Comparison of ENCODE assay signal across 8 cellular contexts in the genomic region with DNA sequence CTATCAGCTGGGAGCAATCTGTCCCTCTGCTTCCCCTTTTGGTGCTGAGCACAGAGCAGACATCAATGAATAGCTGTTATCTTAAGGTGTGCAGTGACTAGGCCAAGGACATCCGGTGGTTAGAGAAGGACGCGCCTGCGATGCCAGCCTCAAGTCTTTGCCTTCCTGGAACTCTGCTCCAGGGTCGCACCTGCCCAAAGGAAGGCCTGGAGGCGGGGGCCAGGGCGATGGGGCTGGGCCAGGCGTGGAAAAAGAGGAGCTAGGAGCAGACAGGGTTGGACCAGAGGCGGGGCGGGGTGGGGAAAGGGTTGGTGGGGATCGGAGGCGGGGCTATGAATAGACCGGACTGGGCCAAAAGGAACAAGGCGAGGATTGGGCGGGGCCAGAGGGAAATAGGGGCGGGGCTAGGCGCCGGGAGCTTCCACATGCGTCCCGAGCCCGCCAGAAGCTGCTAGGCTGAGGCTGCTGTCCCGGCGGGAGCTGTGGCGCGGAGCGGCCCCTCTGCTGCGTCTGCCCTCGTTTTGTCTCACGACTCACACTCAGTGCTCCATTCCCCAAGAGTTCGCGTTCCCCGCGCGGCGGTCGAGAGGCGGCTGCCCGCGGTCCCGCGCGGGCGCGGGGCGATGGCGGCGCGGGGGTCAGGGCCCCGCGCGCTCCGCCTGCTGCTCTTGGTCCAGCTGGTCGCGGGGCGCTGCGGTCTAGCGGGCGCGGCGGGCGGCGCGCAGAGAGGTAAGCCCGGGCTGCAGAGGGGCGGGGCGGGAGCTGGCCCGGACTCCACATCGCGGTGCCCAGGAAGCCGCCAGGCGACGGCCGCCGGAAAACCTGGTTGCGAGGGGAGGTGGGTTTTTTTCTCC. TPM values are rescaled to one million over a fixed set of nuclear protein-coding genes. Genes with fewer than 3 reads are reported as not detected.
DNase-seq lines count a peak whose midpoint lies in the region; ATAC-seq lines count a peak whose summit lies in the region.

CHRNA5 (plus strand) TSS at position 424 of the 854 bp plus-strand sequence; CDS start at position 624, 200 bp downstream.

- peaks cover 21% of the 10 kb centered on the region for H3K4me1 Mint-ChIP-seq in activated CD8-positive, alpha-beta T cell treated with anti-CD3 and anti-CD28 coated beads, Interleukin-2, amount 10 ng/mL, durations not matched to agents 7 days and 5 days (ENCODE audit: low read depth)

- H3K4me1 ChIP-seq in BLaER1 (peaks cover 31% of the 10 kb centered on the region), endocrine pancreas (ENCODE audit: control insufficient read depth, insufficient read depth, low read length) (peaks cover 5% of the 10 kb centered on the region)

- no peaks in the 10 kb centered on the region for H3K36me3 Mint-ChIP-seq in activated CD8-positive, alpha-beta T cell treated with anti-CD3 and anti-CD28 coated beads, Interleukin-2, amount 10 ng/mL, durations not matched to agents 7 days and 5 days (ENCODE audit: low read depth)

- H3K9me3 ChIP-seq in BLaER1 (no peaks in the 10 kb centered on the region), endocrine pancreas (ENCODE audit: control insufficient read depth, low read length) (no peaks in the 10 kb centered on the region)

- no peaks in the 10 kb centered on the region for H3K9me3 Mint-ChIP-seq in activated CD8-positive, alpha-beta T cell treated with anti-CD3 and anti-CD28 coated beads, Interleukin-2, amount 10 ng/mL, durations not matched to agents 7 days and 5 days (ENCODE audit: insufficient read depth)

- H3K27ac Mint-ChIP-seq in activated CD8-positive, alpha-beta T cell treated with anti-CD3 and anti-CD28 coated beads, Interleukin-2, amount 10 ng/mL, durations not matched to agents 7 days and 5 days = peak within 1 kb of the TSS; percentile 75

- peaks cover 27% of the 10 kb centered on the region for H3K27me3 Mint-ChIP-seq in activated CD8-positive, alpha-beta T cell treated with anti-CD3 and anti-CD28 coated beads, Interleukin-2, amount 10 ng/mL, durations not matched to agents 7 days and 5 days (ENCODE audit: low read depth)

- POLR2A ChIA-PET in activated CD8-positive, alpha-beta T cell treated with anti-CD3 and anti-CD28 coated beads, Interleukin-2, amount 10 ng/mL, durations not matched to agents 7 days and 5 days (lab: Charles Lee) = interaction anchor here (1.0 to 3.3 kb wide), 4 partner anchors 13 to 25 kb away, joined by 3 to 20 read pairs (median 4); partner anchors contain the start of gene PSMA4

- peak within 1 kb of the TSS; percentile 87 for H3K4me2 ChIP-seq in BLaER1

- peak; percentile 88 for DNase-seq in HK-2 (ENCODE audit: unreplicated experiment)
- DNase-seq in NCI-H82 (lab: John Stamatoyannopoulos, UW) = peak; percentile 97
- peak; percentile 41 for DNase-seq in activated CD8-positive, alpha-beta T cell treated with anti-CD3 and anti-CD28 coated beads, Interleukin-2, amount 10 ng/mL, durations not matched to agents 7 days and 5 days
- peak; percentile 90 for DNase-seq in mucosa of gallbladder (ENCODE audit: low spot score)
- peak; percentile 94 for DNase-seq in stimulated activated CD8-positive, alpha-beta memory T cell treated with anti-CD3 and anti-CD28 coated beads, Interleukin-4, amount 100 ng/mL, for 48 hours

- CTCF ChIA-PET in activated CD8-positive, alpha-beta T cell treated with anti-CD3 and anti-CD28 coated beads, Interleukin-2, amount 10 ng/mL, durations not matched to agents 7 days and 5 days (lab: Charles Lee) = interaction anchor here (0.5 to 1.9 kb wide), 9 partner anchors 13 to 266 kb away, joined by 3 to 8 read pairs (median 4); partner anchors contain the start of genes PSMA4 and SKIC8

- H3K4me3 ChIP-seq in BLaER1 = peak within 1 kb of the TSS; percentile 91
- peak within 1 kb of the TSS; percentile 52 for H3K4me3 ChIP-seq in endocrine pancreas (ENCODE audit: control insufficient read depth, insufficient read depth, low read length)

- no peaks in the 10 kb centered on the region for H3K36me3 ChIP-seq in BLaER1
- H3K36me3 ChIP-seq in endocrine pancreas (ENCODE audit: control insufficient read depth, insufficient read depth, low read length) = no peaks in the 10 kb centered on the region

- H4K20me1 ChIP-seq in BLaER1 = peaks cover 2% of the 10 kb centered on the region; the same call in 1 of the 2 replicates

- peak; percentile 64 for ATAC-seq in GM19351 (IDR thresholded peaks at IDR 0.05; ENCODE audit: unreplicated experiment)
- peak; percentile 79 for ATAC-seq in activated CD8-positive, alpha-beta T cell treated with anti-CD3 and anti-CD28 coated beads, Interleukin-2, amount 10 ng/mL, durations not matched to agents 7 days and 5 days

- H3K27ac ChIP-seq in BLaER1 = peak within 1 kb of the TSS; percentile 82

- H3K4me3 Mint-ChIP-seq in activated CD8-positive, alpha-beta T cell treated with anti-CD3 and anti-CD28 coated beads, Interleukin-2, amount 10 ng/mL, durations not matched to agents 7 days and 5 days = peak within 1 kb of the TSS; percentile 82

- H3K9ac ChIP-seq in BLaER1 (peak within 1 kb of the TSS; percentile 89), endocrine pancreas (ENCODE audit: control insufficient read depth, insufficient read depth, low read length) (peak within 1 kb of the TSS; percentile 3)

- no peaks in the 10 kb centered on the region for H3K27me3 ChIP-seq in BLaER1
- H3K27me3 ChIP-seq in endocrine pancreas (ENCODE audit: control insufficient read depth, insufficient read depth, low read length) = no peaks in the 10 kb centered on the region

RNA-seq across cellular contexts. Expression of gene CHRNA5, which starts in this region (rescaled TPM):
- total RNA-seq in activated CD8-positive, alpha-beta T cell treated with anti-CD3 and anti-CD28 coated beads, Interleukin-2, amount 10 ng/mL, durations not matched to agents 7 days and 5 days = 1 to 10 TPM; 2.1 to 2.7 TPM
- 20.3 TPM for total RNA-seq in mucosa of gallbladder

Comparison
In these comparisons a context has a peak if more than half of its experiments do, and no peak if none do; other contexts are left out.
1. Peak in every context shown above with its lines: DNase-seq, ATAC-seq, H3K4me3 ChIP-seq and H3K27ac ChIP-seq.
2. DNase-seq: peak in every context shown above with its lines; median percentile 97 in NCI-H82; 94 in stimulated activated CD8-positive, alpha-beta memory T cell treated with anti-CD3 and anti-CD28 coated beads, Interleukin-4, amount 100 ng/mL, for 48 hours; 90 in mucosa of gallbladder; 88 in HK-2; 41 in activated CD8-positive, alpha-beta T cell treated with anti-CD3 and anti-CD28 coated beads, Interleukin-2, amount 10 ng/mL, durations not matched to agents 7 days and 5 days.